ENCODE assay signal across 29 cellular contexts in genomic region chr7:66153691-66154090, GRCh38.
"Had no signal": no experiment of that assay in that cellular context is flagged by ENCODE, and none has a peak within 500 bp of the region (broad histone marks: within the 10 kb centered on the region; RNA-seq: fewer than 3 reads in every experiment).

No MANE protein-coding gene starts in this region.

- H3K27me3 ChIP-seq: neutrophil, sigmoid colon, stomach, testis, transverse colon had no signal

- ATAC-seq: activated CD8-positive, alpha-beta T cell treated with anti-CD3 and anti-CD28 coated beads for 36 hours; activated naive CD4-positive, alpha-beta T cell treated with anti-CD3 and anti-CD28 coated beads, Interleukin-2, amount 50 U/mL, for 72 hours; activated T-cell treated with anti-CD3 and anti-CD28 coated beads, Interleukin-2, amount 50 U/mL, for 72 hours; effector memory CD8-positive, alpha-beta T cell; left colon; natural killer cell; SK-N-SH treated with all-trans-retinoic acid at 6 μM for 48 hours; stimulated activated effector memory CD8-positive, alpha-beta T cell treated with anti-CD3 and anti-CD28 coated beads, Interleukin-12 subunit alpha, Interleukin-12 subunit beta, amount 100 ng/mL, for 72 hours; T-helper 17 cell had no signal

- DNase-seq: activated CD4-positive, alpha-beta T cell treated with anti-CD3 and anti-CD28 coated beads for 1 hour; activated CD4-positive, alpha-beta T cell treated with anti-CD3 and anti-CD28 coated beads, Interleukin-2, amount 50 U/mL, for 1 hour; activated CD8-positive, alpha-beta T cell treated with anti-CD3 and anti-CD28 coated beads for 36 hours; activated gamma-delta T cell; activated T-cell treated with anti-CD3 and anti-CD28 coated beads, Interleukin-2, amount 50 U/mL, for 72 hours; cerebellar nuclear complex; cortex of kidney; effector memory CD8-positive, alpha-beta T cell; head of caudate nucleus; hippocampal formation; immature natural killer cell; kidney; left colon; natural killer cell; retina; sigmoid colon; small intestine; stimulated activated CD4-positive, alpha-beta T cell treated with anti-CD3 and anti-CD28 coated beads, Interleukin-4, amount 100 ng/mL, for 24 hours; stomach; T-helper 17 cell; T1000; testis; transverse colon had no signal

- H3K4me3 ChIP-seq: prostate gland, sigmoid colon, stomach, testis, transverse colon had no signal

- H3K4me1 ChIP-seq: prostate gland had no signal

- H3K27me3 Mint-ChIP-seq: activated CD8-positive, alpha-beta T cell treated with anti-CD3 and anti-CD28 coated beads for 36 hours; effector memory CD8-positive, alpha-beta T cell; T-helper 17 cell had no signal

- H3K9me3 Mint-ChIP-seq: effector memory CD8-positive, alpha-beta T cell; immature natural killer cell; natural killer cell; stimulated activated effector memory CD8-positive, alpha-beta T cell treated with anti-CD3 and anti-CD28 coated beads, Interleukin-12 subunit alpha, Interleukin-12 subunit beta, amount 100 ng/mL, for 72 hours; WTC11 had no signal

- H3K9me3 ChIP-seq: neutrophil, prostate gland, sigmoid colon, stomach, testis, transverse colon had no signal

- H3K27ac Mint-ChIP-seq: activated CD8-positive, alpha-beta T cell treated with anti-CD3 and anti-CD28 coated beads for 36 hours; activated naive CD4-positive, alpha-beta T cell treated with anti-CD3 and anti-CD28 coated beads, Interleukin-2, amount 50 U/mL, for 72 hours; activated T-cell treated with anti-CD3 and anti-CD28 coated beads, Interleukin-2, amount 50 U/mL, for 72 hours; stimulated activated effector memory CD8-positive, alpha-beta T cell treated with anti-CD3 and anti-CD28 coated beads, Interleukin-12 subunit alpha, Interleukin-12 subunit beta, amount 100 ng/mL, for 72 hours; WTC11 had no signal

- H3K27ac ChIP-seq: neutrophil had no signal

- H3K36me3 Mint-ChIP-seq: natural killer cell had no signal

- H3K4me3 Mint-ChIP-seq: activated CD8-positive, alpha-beta T cell treated with anti-CD3 and anti-CD28 coated beads for 36 hours; activated T-cell treated with anti-CD3 and anti-CD28 coated beads, Interleukin-2, amount 50 U/mL, for 72 hours; effector memory CD8-positive, alpha-beta T cell; immature natural killer cell; natural killer cell; stimulated activated effector memory CD8-positive, alpha-beta T cell treated with anti-CD3 and anti-CD28 coated beads, Interleukin-12 subunit alpha, Interleukin-12 subunit beta, amount 100 ng/mL, for 72 hours; T-helper 17 cell; WTC11 had no signal
